ENCODE assay signal across 20 cellular contexts in genomic region chr1:188006354-188006753, GRCh38.
"Had no signal": no experiment of that assay in that cellular context is flagged by ENCODE, and none has a peak within 500 bp of the region (broad histone marks: within the 10 kb centered on the region; RNA-seq: fewer than 3 reads in every experiment).

No MANE protein-coding gene starts in this region.

- H3K27me3 ChIP-seq: adrenal gland, cardiac muscle cell, hepatocyte, sigmoid colon, stomach had no signal

- H3K79me2 ChIP-seq: hepatocyte had no signal

- H3K9me3 ChIP-seq: adrenal gland, thoracic aorta had no signal

- H2AFZ ChIP-seq: hepatocyte had no signal

- H3K36me3 ChIP-seq: adrenal gland, cardiac muscle cell, sigmoid colon, stomach, thoracic aorta had no signal

- H3K4me3 Mint-ChIP-seq: activated CD4-positive, alpha-beta memory T cell treated with anti-CD3 and anti-CD28 coated beads, Interleukin-2, amount 10 ng/mL, durations not matched to agents 7 days and 5 days; activated naive CD4-positive, alpha-beta T cell treated with anti-CD3 and anti-CD28 coated beads, Interleukin-2, amount 50 U/mL, for 24 hours; nephron progenitor cell; T-cell had no signal

- H3K36me3 Mint-ChIP-seq: activated naive CD4-positive, alpha-beta T cell treated with anti-CD3 and anti-CD28 coated beads, Interleukin-2, amount 50 U/mL, for 24 hours; T-cell had no signal

- H3K4me2 ChIP-seq: hepatocyte had no signal

- H3K4me1 Mint-ChIP-seq: activated CD4-positive, alpha-beta memory T cell treated with anti-CD3 and anti-CD28 coated beads, Interleukin-2, amount 10 ng/mL, durations not matched to agents 7 days and 5 days; activated naive CD4-positive, alpha-beta T cell treated with anti-CD3 and anti-CD28 coated beads, Interleukin-2, amount 50 U/mL, for 24 hours; nephron progenitor cell; T-cell had no signal

- DNase-seq: activated CD4-positive, alpha-beta memory T cell treated with anti-CD3 and anti-CD28 coated beads, Interleukin-2, amount 10 ng/mL, durations not matched to agents 7 days and 5 days; activated CD8-positive, alpha-beta memory T cell treated with anti-CD3 and anti-CD28 coated beads, Interleukin-2, amount 50 U/mL, for 4 hours; activated effector memory CD4-positive, alpha-beta T cell treated with anti-CD3 and anti-CD28 coated beads, Interleukin-2, amount 50 U/mL, for 16 hours; activated T-cell treated with anti-CD3 and anti-CD28 coated beads, Interleukin-2, amount 50 U/mL, for 48 hours; adrenal gland; mesendoderm; nephron progenitor cell; sigmoid colon; stimulated activated CD4-positive, alpha-beta T cell treated with anti-CD3 and anti-CD28 coated beads, Interleukin-1b, Interleukin-23, amount 100 ng/mL, for 48 hours; stomach; T-cell; T1000 had no signal

- FAIRE-seq: keratinocyte had no signal

- H3K27ac Mint-ChIP-seq: activated CD4-positive, alpha-beta memory T cell treated with anti-CD3 and anti-CD28 coated beads, Interleukin-2, amount 10 ng/mL, durations not matched to agents 7 days and 5 days; activated naive CD4-positive, alpha-beta T cell treated with anti-CD3 and anti-CD28 coated beads, Interleukin-2, amount 50 U/mL, for 24 hours; nephron progenitor cell; T-cell had no signal

- H3K27ac ChIP-seq: adrenal gland, cardiac muscle cell, hepatocyte, sigmoid colon, stomach, thoracic aorta, VCaP had no signal

- H3K4me3 ChIP-seq: adrenal gland, cardiac muscle cell, hepatocyte, sigmoid colon, stomach, thoracic aorta had no signal

- H3K4me1 ChIP-seq: adrenal gland, sigmoid colon, stomach had no signal

- H3K27me3 Mint-ChIP-seq: activated CD4-positive, alpha-beta memory T cell treated with anti-CD3 and anti-CD28 coated beads, Interleukin-2, amount 10 ng/mL, durations not matched to agents 7 days and 5 days; activated naive CD4-positive, alpha-beta T cell treated with anti-CD3 and anti-CD28 coated beads, Interleukin-2, amount 50 U/mL, for 24 hours; T-cell had no signal

- ATAC-seq: esophagus mucosa, left lobe of liver, T-cell had no signal
